Comparison of ENCODE assay signal across 31 cellular contexts in genomic region chr2:238813109-238813508, GRCh38. TPM values are rescaled to one million over a fixed set of nuclear protein-coding genes. Genes with fewer than 3 reads are reported as not detected.
"Had no signal": no experiment of that assay in that cellular context is flagged by ENCODE, and none has a peak within 500 bp of the region (broad histone marks: within the 10 kb centered on the region; RNA-seq: fewer than 3 reads in every experiment).

No MANE protein-coding gene starts in this region.

- H3K4me1 ChIP-seq: parathyroid adenoma, psoas muscle, spleen, suprapubic skin, testis, tibial artery, transverse colon, upper lobe of right lung, uterus had no signal

- H3K27ac ChIP-seq: neutrophil, ovary, parathyroid adenoma, psoas muscle, skin epidermis, spleen, suprapubic skin, testis, tibial artery, transverse colon, upper lobe of right lung, uterus had no signal

- H3K4me2 ChIP-seq: smooth muscle cell had no signal

- H3K27me3 ChIP-seq: ovary, testis, transverse colon, uterus had no signal

- ATAC-seq: naive thymus-derived CD8-positive, alpha-beta T cell; natural killer cell treated with Interleukin-12 subunit alpha and Interleukin-12 subunit beta and Interleukin-15 and Interleukin-18, amount 100 ng/mL, for 72 hours; psoas muscle; right cardiac atrium; sciatic nerve; stimulated activated memory B cell treated with anti-CD40 and anti-IgM and Interleukin-4, amounts not matched to agents 10 μg/mL and 1 μg/mL and 100 μg/mL, for 72 hours; stimulated activated naive CD8-positive, alpha-beta T cell treated with anti-CD3 and anti-CD28 coated beads, Interleukin-15, amount 100 ng/mL, for 72 hours; stimulated activated naive CD8-positive, alpha-beta T cell treated with anti-CD3 and anti-CD28 coated beads, Interleukin-15, Interleukin-2, amounts not matched to agents 100 U/mL and 50 U/mL, for 24 hours; upper lobe of right lung had no signal

- H3K9ac ChIP-seq: parathyroid adenoma had no signal

- DNase-seq: naive thymus-derived CD8-positive, alpha-beta T cell; nephron progenitor cell; nucleus accumbens; ovary; posterior cingulate gyrus; psoas muscle; right cardiac atrium; spleen; stimulated activated CD4-positive, alpha-beta T cell treated with anti-CD3 and anti-CD28 coated beads, Interleukin-12 subunit alpha, Interleukin-12 subunit beta, amount 100 ng/mL, for 4 hours; stimulated activated CD4-positive, alpha-beta T cell treated with anti-CD3 and anti-CD28 coated beads, Interleukin-1b, Interleukin-23, amount 100 ng/mL, for 48 hours; stimulated activated CD4-positive, alpha-beta T cell treated with anti-CD3 and anti-CD28 coated beads, Interleukin-4, amount 100 ng/mL, for 1 hour; stimulated activated CD4-positive, alpha-beta T cell treated with anti-CD3 and anti-CD28 coated beads, Interleukin-4, amount 100 ng/mL, for 4 hours; stimulated activated CD8-positive, alpha-beta memory T cell treated with anti-CD3 and anti-CD28 coated beads, Interleukin-4, amount 100 ng/mL, for 48 hours; stimulated activated naive CD4-positive, alpha-beta T cell; stimulated activated naive CD8-positive, alpha-beta T cell treated with anti-CD3 and anti-CD28 coated beads, Interleukin-15, amount 100 ng/mL, for 72 hours; stimulated activated naive CD8-positive, alpha-beta T cell treated with anti-CD3 and anti-CD28 coated beads, Interleukin-15, Interleukin-2, amounts not matched to agents 100 U/mL and 50 U/mL, for 24 hours; substantia nigra; testis; tibial artery; transverse colon; upper lobe of right lung; uterus had no signal

- H3K4me3 ChIP-seq: ovary, psoas muscle, skin epidermis, smooth muscle cell, spleen, suprapubic skin, testis, tibial artery, transverse colon, upper lobe of right lung, uterus had no signal

- H3K9me3 ChIP-seq: neutrophil, ovary, testis, upper lobe of right lung had no signal

- H3K36me3 ChIP-seq: neutrophil, ovary, spleen, suprapubic skin, tibial artery, transverse colon, upper lobe of right lung, uterus had no signal

RNA-seq across cellular contexts. Expression of gene TWIST2, which starts 34.8 kb away (rescaled TPM):
- total RNA-seq: naive thymus-derived CD8-positive, alpha-beta T cell; natural killer cell treated with Interleukin-12 subunit alpha and Interleukin-12 subunit beta and Interleukin-15 and Interleukin-18, amount 100 ng/mL, for 72 hours; progenitor cell of endocrine pancreas had no signal
